In genomic region chr7:2803755-2804154, GRCh38 we compare ENCODE assay signal across 2 cellular contexts.
TF ChIP-seq lines count a peak whose summit lies in the region.

No MANE protein-coding gene starts in this region.

TF ChIP-seq in A549, 52 proteins besides CTCF, POLR2A, EP300 and RAD21:
- TF ChIP-seq PHF8 (IDR thresholded peaks at IDR 0.05; ENCODE audit: borderline replicate concordance, low read depth) (no peak), ZFP36 (IDR thresholded peaks at IDR 0.05; ENCODE audit: borderline replicate concordance, partially characterized antibody) (no peak), MAFK (IDR thresholded peaks at IDR 0.05; ENCODE audit: partially characterized antibody) (no peak), RNF2 (IDR thresholded peaks at IDR 0.05; ENCODE audit: borderline replicate concordance, low read depth) (no peak), HMGXB4 (CRISPR knock-in tag; IDR thresholded peaks at IDR 0.05; ENCODE audit: borderline replicate concordance) (no peak), CBX2 (IDR thresholded peaks at IDR 0.05; ENCODE audit: borderline replicate concordance, low read depth) (no peak), CBX8 (IDR thresholded peaks at IDR 0.05) (no peak), FOSB (CRISPR knock-in tag; IDR thresholded peaks at IDR 0.05) (no peak)

TF ChIP-seq in IMR-90, 13 proteins besides CTCF, POLR2A, EP300 and RAD21:
- TF ChIP-seq MAZ (IDR thresholded peaks at IDR 0.05; ENCODE audit: borderline replicate concordance, low read depth, low read length) = no peak
- no peak for TF ChIP-seq RCOR1 (IDR thresholded peaks at IDR 0.05; ENCODE audit: insufficient replicate concordance, low read length)
- TF ChIP-seq BHLHE40 (IDR thresholded peaks at IDR 0.05; ENCODE audit: low read depth, low read length) = no peak
- no peak for TF ChIP-seq ELK1 (IDR thresholded peaks at IDR 0.05; ENCODE audit: borderline replicate concordance, low read depth, low read length)
- no peak for TF ChIP-seq FOS (IDR thresholded peaks at IDR 0.05; ENCODE audit: low read depth, low read length)
TF ChIP-seq in IMR-90: peak in this region for 0.
